8 cellular contexts compared by ENCODE assay signal in genomic region chr20:38472513-38473352, GRCh38. TPM values are rescaled to one million over a fixed set of nuclear protein-coding genes. Genes with fewer than 3 reads are reported as not detected.
DNase-seq lines count a peak whose midpoint lies in the region; ATAC-seq and TF ChIP-seq lines count a peak whose summit lies in the region.

Gene RALGAPB, plus strand, starts transcription at chr20:38472843. Its CDS starts 15,590 bp downstream, at chr20:38488433.

- no peaks in the 10 kb centered on the region for H3K9me3 Mint-ChIP-seq in T-helper 1 cell treated with Interleukin-12 subunit alpha and Interleukin-12 subunit beta and Interleukin-4 antibody, amounts not matched to agents 30 μg/mL and 1 μg/mL, for 36 hours

- H3K36me3 ChIP-seq in upper lobe of right lung: no peaks in the 10 kb centered on the region

- no peaks in the 10 kb centered on the region for H3K27me3 Mint-ChIP-seq in T-helper 1 cell treated with Interleukin-12 subunit alpha and Interleukin-12 subunit beta and Interleukin-4 antibody, amounts not matched to agents 30 μg/mL and 1 μg/mL, for 36 hours (ENCODE audit: low read depth)

- DNase-seq in GM13977 (ENCODE audit: low spot score): peak; percentile 98
- peak; percentile 96 for DNase-seq in NCI-H1694 (lab: John Stamatoyannopoulos, UW)
- peak; percentile 62 to 99 (median 94) for DNase-seq in amygdala (lab: John Stamatoyannopoulos, UW)
- DNase-seq in left cardiac atrium: peak; percentile 99
- DNase-seq in posterior vena cava (ENCODE audit: low spot score): peak; percentile 100
- DNase-seq in upper lobe of right lung: peak; percentile 100

- H3K27ac ChIP-seq in upper lobe of right lung: peak within 1 kb of the TSS; percentile 88

- intact Hi-C loops in left cardiac atrium (cut with DNase I): loop anchor here in 1 of 2 donors (1.0 kb wide), 1 partner anchor 37 kb away; the partner anchor contains the start of gene SNHG17
- intact Hi-C loops in posterior vena cava (cut with DNase I): no loop called here
- intact Hi-C loops in upper lobe of right lung (cut with DNase I): no loop called here

- peaks cover 5% of the 10 kb centered on the region for H3K36me3 Mint-ChIP-seq in T-helper 1 cell treated with Interleukin-12 subunit alpha and Interleukin-12 subunit beta and Interleukin-4 antibody, amounts not matched to agents 30 μg/mL and 1 μg/mL, for 36 hours (ENCODE audit: low read depth)

- ATAC-seq in HG02885 (IDR thresholded peaks at IDR 0.05; ENCODE audit: poor library complexity, unreplicated experiment) (peak; percentile 91), left cardiac atrium (peak; percentile 97 to 98), upper lobe of right lung (peak; percentile 96)

- H3K27ac Mint-ChIP-seq in T-helper 1 cell treated with Interleukin-12 subunit alpha and Interleukin-12 subunit beta and Interleukin-4 antibody, amounts not matched to agents 30 μg/mL and 1 μg/mL, for 36 hours: peak within 1 kb of the TSS; percentile 89

- peak within 1 kb of the TSS; percentile 85 for H3K4me3 Mint-ChIP-seq in T-helper 1 cell treated with Interleukin-12 subunit alpha and Interleukin-12 subunit beta and Interleukin-4 antibody, amounts not matched to agents 30 μg/mL and 1 μg/mL, for 36 hours

- H3K4me1 Mint-ChIP-seq in T-helper 1 cell treated with Interleukin-12 subunit alpha and Interleukin-12 subunit beta and Interleukin-4 antibody, amounts not matched to agents 30 μg/mL and 1 μg/mL, for 36 hours (ENCODE audit: low read depth): peaks cover 26% of the 10 kb centered on the region

- H3K27me3 ChIP-seq in upper lobe of right lung: no peaks in the 10 kb centered on the region

- no peaks in the 10 kb centered on the region for H3K9me3 ChIP-seq in upper lobe of right lung

- in situ Hi-C loops in GM13977 (cut with MboI; ENCODE audit: low pct_unique_long_range_greater_than_20kb, low sequenced_read_pairs, unreplicated experiment): no loop called here

- TF ChIP-seq CTCF in GM13977 (IDR thresholded peaks at IDR 0.05; ENCODE audit: extremely low read depth, insufficient read depth, missing control alignments): peak; percentile 37
- TF ChIP-seq CTCF in upper lobe of right lung (IDR thresholded peaks at IDR 0.05): peak; percentile 54

- H3K4me1 ChIP-seq in upper lobe of right lung: peaks cover 22% of the 10 kb centered on the region

- H3K4me3 ChIP-seq in upper lobe of right lung: peak within 1 kb of the TSS; percentile 87

RNA-seq across cellular contexts. Expression of gene RALGAPB, which starts in this region (rescaled TPM):
- total RNA-seq in left cardiac atrium: 10 to 100 TPM; 19.5 to 27.2 TPM
- 10 to 100 TPM; 29.7 to 33.5 TPM for total RNA-seq in posterior vena cava
- 35.4 TPM for total RNA-seq in upper lobe of right lung

Comparison
In these comparisons a context has a peak if more than half of its experiments do, and no peak if none do; other contexts are left out.
1. Peak in every context shown above with its lines: DNase-seq, ATAC-seq, H3K4me3 ChIP-seq and H3K27ac ChIP-seq.